ENCODE assay signal across 8 cellular contexts in the genomic region with DNA sequence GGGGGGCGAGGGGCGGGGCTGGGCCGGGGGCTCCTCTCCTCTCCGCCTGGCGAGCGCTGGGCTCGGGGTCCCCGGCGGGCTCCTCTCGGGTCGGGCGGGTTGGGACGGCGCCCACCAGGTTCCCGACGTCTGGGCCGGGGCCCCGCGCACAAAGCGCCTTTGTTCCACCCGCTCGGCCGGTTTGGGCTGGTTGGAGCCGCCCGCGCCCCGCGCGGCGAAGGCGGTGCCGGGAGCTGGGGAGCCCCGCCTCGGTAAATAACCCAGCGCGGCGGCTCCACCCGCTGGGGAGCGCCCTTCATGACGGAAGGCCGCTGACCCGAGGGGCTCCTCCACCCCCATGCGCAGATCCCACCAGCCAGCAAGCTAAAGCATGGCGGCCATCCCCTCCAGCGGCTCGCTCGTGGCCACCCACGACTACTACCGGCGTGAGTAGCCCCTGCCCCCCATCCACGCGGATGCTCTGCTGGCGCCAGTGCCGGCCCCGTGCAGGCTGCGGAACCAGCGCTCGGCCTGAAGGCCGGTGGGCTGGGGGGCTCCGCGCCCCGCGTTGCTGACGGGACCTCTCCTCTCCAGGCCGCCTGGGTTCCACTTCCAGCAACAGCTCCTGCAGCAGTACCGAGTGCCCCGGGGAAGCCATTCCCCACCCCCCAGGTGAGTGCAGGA. TPM values are rescaled to one million over a fixed set of nuclear protein-coding genes. Genes with fewer than 3 reads are reported as not detected.
A peak's percentile ranks its signal among the peaks of the same experiment; 100 is the strongest.
DNase-seq lines count a peak whose midpoint lies in the region; ATAC-seq and TF ChIP-seq lines count a peak whose summit lies in the region.

No MANE protein-coding gene starts in this region.

- H3K4me3 ChIP-seq in HCT116 (replicated peaks in 1 of 2; ENCODE audit: low read depth in 1 of 2, low read length in 2 of 2) = peak overlapping the region; percentile 89 to 97

- H3K4me1 ChIP-seq in HCT116 (ENCODE audit: control insufficient read depth in 1 of 2, insufficient read depth in 2 of 2, low read length in 2 of 2) = peaks cover 7 to 43% of the 10 kb centered on the region in 2 experiments; a peak in 3 of 4 replicates

- CTCF ChIA-PET in HCT116 (lab: Charles Lee) = interaction anchor here (0.7 to 1.9 kb wide), 5 partner anchors 10 to 453 kb away, joined by 3 to 9 read pairs (median 5); partner anchors contain the start of gene PTK6
- CTCF ChIA-PET in activated CD4-positive, alpha-beta T cell treated with anti-CD3 and anti-CD28 coated beads for 36 hours (lab: Charles Lee) = interaction anchor here (0.6 to 4.0 kb wide), 7 partner anchors 17 to 559 kb away, joined by 3 to 21 read pairs (median 4); partner anchors contain the start of genes PTK6 and RTEL1

- H3K9me3 Mint-ChIP-seq in activated CD4-positive, alpha-beta T cell treated with anti-CD3 and anti-CD28 coated beads for 36 hours (ENCODE audit: low read depth) = peaks cover 4% of the 10 kb centered on the region

- no peak for TF ChIP-seq RAD21 in HCT116 (IDR thresholded peaks at IDR 0.05; ENCODE audit: low read depth)

- peaks cover 10% of the 10 kb centered on the region for H3K4me1 Mint-ChIP-seq in activated CD4-positive, alpha-beta T cell treated with anti-CD3 and anti-CD28 coated beads for 36 hours

- peak; percentile 16 for TF ChIP-seq CTCF in GM12873 (IDR thresholded peaks at IDR 0.05; ENCODE audit: insufficient read depth, low read depth, low read length, missing control alignments)
- TF ChIP-seq CTCF in HCT116 (IDR thresholded peaks at IDR 0.05 in 2 of 3, conservative IDR thresholded peaks at IDR 0.05 in 1 of 3; ENCODE audit: borderline replicate concordance in 1 of 3, insufficient read depth in 1 of 3, low read depth in 2 of 3, low read length in 2 of 3) = no peak

- H3K27me3 ChIP-seq in HCT116 (ENCODE audit: insufficient read depth, low read length) = no peaks in the 10 kb centered on the region

- DNase-seq in HCT116 (ENCODE audit: low read depth, low spot score) (no peak), NCI-H1048 (lab: John Stamatoyannopoulos, UW) (peak; percentile 49), dedifferentiated amniotic fluid mesenchymal stem cell (ENCODE audit: extremely low spot score) (peak; percentile 39), left lobe of liver (ENCODE audit: low spot score) (peak; percentile 77)
- peak; percentile 86 for DNase-seq in activated CD4-positive, alpha-beta T cell treated with anti-CD3 and anti-CD28 coated beads for 36 hours
- DNase-seq in stimulated activated CD4-positive, alpha-beta T cell treated with anti-CD3 and anti-CD28 coated beads, Interleukin-2, amount 100 ng/mL, for 24 hours = peak; percentile 75

- no peaks in the 10 kb centered on the region for H3K9me2 ChIP-seq in HCT116 (ENCODE audit: insufficient read depth)

- H3K27me3 Mint-ChIP-seq in activated CD4-positive, alpha-beta T cell treated with anti-CD3 and anti-CD28 coated beads for 36 hours = no peaks in the 10 kb centered on the region

- no peak for TF ChIP-seq POLR2A in HCT116 (IDR thresholded peaks at IDR 0.05; ENCODE audit: borderline replicate concordance, extremely low read depth, insufficient read depth, insufficient read length)

- peak overlapping the region; percentile 94 for H3K9ac ChIP-seq in HCT116 (ENCODE audit: low read length)

- peak overlapping the region; percentile 93 for H3K4me2 ChIP-seq in HCT116 (ENCODE audit: low read length)

- peaks cover 5 to 7% of the 10 kb centered on the region in 2 experiments; a peak in 2 of 4 replicates for H3K9me3 ChIP-seq in HCT116 (ENCODE audit: control insufficient read depth in 1 of 2, insufficient read depth in 1 of 2, low read depth in 1 of 2, low read length in 2 of 2)

- TSS peak; percentile 78 for BruUV-seq in HCT116 (replicated peaks; lab: Mats Ljungman, UMichigan)

- ATAC-seq in HCT116 (peak; percentile 56), left lobe of liver (peak; percentile 73), GM18517 (IDR thresholded peaks at IDR 0.05; ENCODE audit: unreplicated experiment) (no peak)
- peak; percentile 72 for ATAC-seq in activated CD4-positive, alpha-beta T cell treated with anti-CD3 and anti-CD28 coated beads for 36 hours

- H3K27ac Mint-ChIP-seq in activated CD4-positive, alpha-beta T cell treated with anti-CD3 and anti-CD28 coated beads for 36 hours = peak overlapping the region; percentile 51

- no peaks in the 10 kb centered on the region for H4K20me1 ChIP-seq in HCT116 (ENCODE audit: insufficient read depth)

- peaks cover 6 to 24% of the 10 kb centered on the region in 2 experiments for H3K36me3 ChIP-seq in HCT116 (ENCODE audit: control insufficient read depth in 1 of 2, insufficient read depth in 2 of 2, low read length in 2 of 2)

- peak overlapping the region; percentile 98 for H3K27ac ChIP-seq in HCT116 (ENCODE audit: low read depth, low read length)

- H3K36me3 Mint-ChIP-seq in activated CD4-positive, alpha-beta T cell treated with anti-CD3 and anti-CD28 coated beads for 36 hours (ENCODE audit: low read depth) = peaks cover 29% of the 10 kb centered on the region

- peaks cover 21% of the 10 kb centered on the region for H3K79me2 ChIP-seq in HCT116 (ENCODE audit: insufficient read depth, low read length)

- RAD21 ChIA-PET in HCT116 (lab: Charles Lee; ENCODE audit: low non-redundant PET in 1 of 2, low total read pairs in 2 of 2, uncharacterized antibody in 2 of 2, unreplicated experiment in 2 of 2) = interaction anchor here (0.7 to 1.1 kb wide), 3 partner anchors 17 to 37 kb away, joined by 3 read pairs; no protein-coding TSS in a partner anchor

- POLR2A ChIA-PET in HCT116 (lab: Charles Lee) = interaction anchor here (0.9 to 2.1 kb wide), 5 partner anchors 10 to 41 kb away, joined by 3 to 10 read pairs (median 7); partner anchors contain the start of gene PTK6
- POLR2A ChIA-PET in activated CD4-positive, alpha-beta T cell treated with anti-CD3 and anti-CD28 coated beads for 36 hours (lab: Charles Lee) = interaction anchor here (0.5 to 2.4 kb wide), 4 partner anchors 16 to 431 kb away, joined by 3 to 6 read pairs (median 4); partner anchors contain the start of gene PTK6

- H2AFZ ChIP-seq in HCT116 (ENCODE audit: low read depth, low read length, poor library complexity, severe bottlenecking) = no peak overlapping the region

- intact Hi-C loops in HCT116 (cut with micrococcal nuclease) = no loop called here
- intact Hi-C loops in activated CD4-positive, alpha-beta T cell treated with anti-CD3 and anti-CD28 coated beads for 36 hours (cut with DNase I, micrococcal nuclease) = loop anchor here (1.0 to 5.0 kb wide), 18 partner anchors 16 to 734 kb away; partner anchors contain the start of genes ARFGAP1 (in 1 of the 2), GMEB2 (in 1 of the 2), PCMTD2 (in 1 of the 2) and PRPF6 (in 1 of the 2)

- peak overlapping the region; percentile 77 for H3K4me3 Mint-ChIP-seq in activated CD4-positive, alpha-beta T cell treated with anti-CD3 and anti-CD28 coated beads for 36 hours

TF ChIP-seq in HCT116, 20 proteins besides CTCF, POLR2A, EP300 and RAD21:
- TF ChIP-seq ZNF274 (IDR thresholded peaks at IDR 0.05; ENCODE audit: low read depth, low read length) (no peak), ZFX (IDR thresholded peaks at IDR 0.05) (peak; percentile 26; the same call in 1 of the 2 replicates), TCF7L2 (IDR thresholded peaks at IDR 0.05; ENCODE audit: borderline replicate concordance, extremely low read depth, insufficient read depth, insufficient read length) (peak; percentile 68)
- TF ChIP-seq, protein P1, sequence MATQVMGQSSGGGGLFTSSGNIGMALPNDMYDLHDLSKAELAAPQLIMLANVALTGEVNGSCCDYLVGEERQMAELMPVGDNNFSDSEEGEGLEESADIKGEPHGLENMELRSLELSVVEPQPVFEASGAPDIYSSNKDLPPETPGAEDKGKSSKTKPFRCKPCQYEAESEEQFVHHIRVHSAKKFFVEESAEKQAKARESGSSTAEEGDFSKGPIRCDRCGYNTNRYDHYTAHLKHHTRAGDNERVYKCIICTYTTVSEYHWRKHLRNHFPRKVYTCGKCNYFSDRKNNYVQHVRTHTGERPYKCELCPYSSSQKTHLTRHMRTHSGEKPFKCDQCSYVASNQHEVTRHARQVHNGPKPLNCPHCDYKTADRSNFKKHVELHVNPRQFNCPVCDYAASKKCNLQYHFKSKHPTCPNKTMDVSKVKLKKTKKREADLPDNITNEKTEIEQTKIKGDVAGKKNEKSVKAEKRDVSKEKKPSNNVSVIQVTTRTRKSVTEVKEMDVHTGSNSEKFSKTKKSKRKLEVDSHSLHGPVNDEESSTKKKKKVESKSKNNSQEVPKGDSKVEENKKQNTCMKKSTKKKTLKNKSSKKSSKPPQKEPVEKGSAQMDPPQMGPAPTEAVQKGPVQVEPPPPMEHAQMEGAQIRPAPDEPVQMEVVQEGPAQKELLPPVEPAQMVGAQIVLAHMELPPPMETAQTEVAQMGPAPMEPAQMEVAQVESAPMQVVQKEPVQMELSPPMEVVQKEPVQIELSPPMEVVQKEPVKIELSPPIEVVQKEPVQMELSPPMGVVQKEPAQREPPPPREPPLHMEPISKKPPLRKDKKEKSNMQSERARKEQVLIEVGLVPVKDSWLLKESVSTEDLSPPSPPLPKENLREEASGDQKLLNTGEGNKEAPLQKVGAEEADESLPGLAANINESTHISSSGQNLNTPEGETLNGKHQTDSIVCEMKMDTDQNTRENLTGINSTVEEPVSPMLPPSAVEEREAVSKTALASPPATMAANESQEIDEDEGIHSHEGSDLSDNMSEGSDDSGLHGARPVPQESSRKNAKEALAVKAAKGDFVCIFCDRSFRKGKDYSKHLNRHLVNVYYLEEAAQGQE (IDR thresholded peaks at IDR 0.05; ENCODE audit: low read depth) = no peak
TF ChIP-seq in HCT116: peak in this region for 2.

RNA-seq across cellular contexts. Expression of gene PPDPF, which starts 0.5 kb away (rescaled TPM):
- total RNA-seq in HCT116 (2021; ENCODE audit: unreplicated experiment) (346 TPM), left lobe of liver (88.0 TPM)
- polyA plus RNA-seq in HCT116 (2012) = 308 and 356 TPM in 2 replicates
- 100 to 1,000 TPM; 119 to 133 TPM for total RNA-seq in activated CD4-positive, alpha-beta T cell treated with anti-CD3 and anti-CD28 coated beads for 36 hours

RNA-seq across cellular contexts. Expression of gene PTK6, which starts 16.1 kb away (rescaled TPM):
- total RNA-seq in HCT116 (2021; ENCODE audit: unreplicated experiment) = 6.7 TPM
- polyA plus RNA-seq in HCT116 (2012) = 7.2 and 8.0 TPM in 2 replicates
- total RNA-seq in activated CD4-positive, alpha-beta T cell treated with anti-CD3 and anti-CD28 coated beads for 36 hours = under 1 TPM; 0.25 to 0.48 TPM
- total RNA-seq in left lobe of liver = 12.0 TPM

RNA-seq across cellular contexts. Expression of gene EEF1A2, which starts 22.2 kb away (rescaled TPM):
- total RNA-seq in HCT116 (2021; ENCODE audit: unreplicated experiment) (454 TPM), left lobe of liver (0.73 TPM)
- polyA plus RNA-seq in HCT116 (2012) = 682 and 834 TPM in 2 replicates
- under 1 TPM; 0.69 to 0.81 TPM for total RNA-seq in activated CD4-positive, alpha-beta T cell treated with anti-CD3 and anti-CD28 coated beads for 36 hours

RNA-seq across cellular contexts. Expression of gene SRMS, which starts 26.5 kb away (rescaled TPM):
- total RNA-seq in HCT116 (2021; ENCODE audit: unreplicated experiment) (3.2 TPM), left lobe of liver (not detected)
- polyA plus RNA-seq in HCT116 (2012) = 1.8 and 2.5 TPM in 2 replicates
- not detected for total RNA-seq in activated CD4-positive, alpha-beta T cell treated with anti-CD3 and anti-CD28 coated beads for 36 hours

RNA-seq across cellular contexts. Expression of gene FNDC11, which starts 32.9 kb away (rescaled TPM):
- total RNA-seq in HCT116 (2021; ENCODE audit: unreplicated experiment) (5.5 TPM), left lobe of liver (not detected)
- polyA plus RNA-seq in HCT116 (2012) = 3.1 TPM in 2 replicates
- total RNA-seq in activated CD4-positive, alpha-beta T cell treated with anti-CD3 and anti-CD28 coated beads for 36 hours = under 1 TPM; 0.18 to 0.27 TPM

Comparison
In these comparisons a context has a peak if more than half of its experiments do, and no peak if none do; other contexts are left out.
1. RNA of gene EEF1A2, which starts 22.2 kb away (total RNA-seq): 454 TPM in HCT116 (single experiment); 0.69 to 0.81 TPM in activated CD4-positive, alpha-beta T cell treated with anti-CD3 and anti-CD28 coated beads for 36 hours and 0.73 TPM in left lobe of liver (single experiment); every median in the first group is over 100 times any median in the second.